Comparison of ENCODE assay signal across 17 cellular contexts in the genomic region with DNA sequence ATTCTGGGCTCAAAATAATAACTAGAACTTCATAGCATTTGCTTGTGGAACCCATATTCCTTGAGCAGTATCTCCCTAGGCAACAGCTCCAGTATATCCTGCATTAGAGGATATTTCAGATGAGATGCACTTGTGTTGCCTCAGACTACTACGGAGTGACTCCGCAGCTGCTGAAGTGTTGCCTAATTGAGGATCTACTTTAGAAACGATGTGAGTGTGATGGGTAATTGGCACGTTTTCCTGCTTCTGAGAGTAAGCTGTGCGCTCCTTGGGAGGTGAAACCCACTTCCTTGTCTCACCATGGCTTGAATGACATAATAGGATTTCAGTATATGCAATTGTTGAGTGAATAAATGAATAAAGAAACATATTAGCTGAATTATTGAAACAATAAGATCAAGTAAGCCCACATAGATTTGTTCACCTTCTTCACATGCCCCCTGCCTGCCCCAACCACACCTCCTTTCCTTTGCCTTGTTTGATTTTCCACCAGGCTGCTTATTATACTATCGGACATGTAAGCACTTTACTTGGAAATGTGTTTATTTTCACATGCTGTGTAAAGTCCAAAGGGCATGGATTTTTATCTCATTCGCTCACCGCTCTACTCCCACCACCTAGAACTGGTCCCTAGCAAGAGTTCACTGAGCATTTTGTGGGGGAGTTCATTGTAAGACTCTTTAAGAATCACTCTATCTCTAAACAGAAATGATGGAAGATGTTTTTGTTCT.
A peak's percentile ranks its signal among the peaks of the same experiment; 100 is the strongest.
DNase-seq lines count a peak whose midpoint lies in the region; ATAC-seq and TF ChIP-seq lines count a peak whose summit lies in the region.
"Had no signal": no experiment of that assay in that cellular context is flagged by ENCODE, and none has a peak within 500 bp of the region (broad histone marks: within the 10 kb centered on the region; RNA-seq: fewer than 3 reads in every experiment).

No MANE protein-coding gene starts in this region.

- no peak overlapping the region for H4K8ac ChIP-seq in mesendoderm (ENCODE audit: low read depth, low read length)

- H3K36me3 Mint-ChIP-seq in GM23338 (ENCODE audit: low read depth): no peaks in the 10 kb centered on the region
- H3K36me3 Mint-ChIP-seq: brain had no signal

- no peak overlapping the region for H2AK5ac ChIP-seq in mesendoderm (ENCODE audit: low read length)

- H2BK5ac ChIP-seq in mesendoderm (ENCODE audit: low read length): no peak overlapping the region

- ATAC-seq in GM23338: no peak
- ATAC-seq: stimulated activated naive CD8-positive, alpha-beta T cell treated with anti-CD3 and anti-CD28 coated beads, Interleukin-15, Interleukin-2, amounts not matched to agents 100 U/mL and 50 U/mL, for 24 hours had no signal

- H3K27me3 ChIP-seq in A673 (replicated peaks; ENCODE audit: insufficient read depth, low read depth, low read length, poor library complexity): no peaks in the 10 kb centered on the region
- H3K27me3 ChIP-seq in right atrium auricular region: no peaks in the 10 kb centered on the region
- no peaks in the 10 kb centered on the region for H3K27me3 ChIP-seq in mesendoderm (ENCODE audit: insufficient read depth, low read length, poor library complexity)
- no peaks in the 10 kb centered on the region for H3K27me3 ChIP-seq in GM23338 (ENCODE audit: insufficient read depth)

- H3K56ac ChIP-seq in mesendoderm (ENCODE audit: low read length): no peak overlapping the region

- no peaks in the 10 kb centered on the region for H3K79me1 ChIP-seq in mesendoderm (ENCODE audit: low read length)

- TF ChIP-seq CTCF in A673 (conservative IDR thresholded peaks at IDR 0.05; ENCODE audit: low read depth, low read length) (no peak), right atrium auricular region (IDR thresholded peaks at IDR 0.05) (no peak), GM23338 (conservative IDR thresholded peaks at IDR 0.05; ENCODE audit: low read depth in 2 of 2) (no peak)

- POLR2A ChIA-PET in A673 (lab: Charles Lee; ENCODE audit: low non-redundant PET): no interaction called here

- no peaks in the 10 kb centered on the region for H3K9me3 Mint-ChIP-seq in GM23338
- H3K9me3 Mint-ChIP-seq: activated CD4-positive, alpha-beta T cell treated with anti-CD3 and anti-CD28 coated beads, Interleukin-2, amount 10 ng/mL, durations not matched to agents 7 days and 5 days had no signal

- BruUV-seq in A673 (replicated peaks; lab: Mats Ljungman, UMichigan): no TSS peak

- H3K27ac ChIP-seq in A673 (ENCODE audit: low read depth, low read length, poor library complexity, severe bottlenecking) (no peak overlapping the region), right atrium auricular region (no peak overlapping the region), mesendoderm (ENCODE audit: low read depth, low read length) (no peak overlapping the region), GM23338 (ENCODE audit: low read depth) (no peak overlapping the region)
- H3K27ac ChIP-seq: KMS-11, psoas muscle had no signal

- no peaks in the 10 kb centered on the region for H3F3A ChIP-seq in GM23338 (replicated peaks; ENCODE audit: low read depth)

- H3K4me3 ChIP-seq in A673 (ENCODE audit: low read depth, low read length, poor library complexity, severe bottlenecking) (no peak overlapping the region), right atrium auricular region (no peak overlapping the region), mesendoderm (ENCODE audit: low read length) (no peak overlapping the region), GM23338 (no peak overlapping the region)
- H3K4me3 ChIP-seq: psoas muscle had no signal

- H3K4me1 ChIP-seq in A673 (ENCODE audit: insufficient read depth, low read length, poor library complexity, severe bottlenecking) (no peaks in the 10 kb centered on the region), right atrium auricular region (no peaks in the 10 kb centered on the region), mesendoderm (ENCODE audit: control insufficient read depth, low read depth, low read length) (no peaks in the 10 kb centered on the region), GM23338 (ENCODE audit: insufficient read depth) (no peaks in the 10 kb centered on the region)

- H3K18ac ChIP-seq in mesendoderm (ENCODE audit: low read length): no peak overlapping the region

- H3K9ac ChIP-seq in mesendoderm (ENCODE audit: low read length): no peak overlapping the region
- H3K9ac ChIP-seq: KMS-11 had no signal

- WGBS in mesendoderm (ENCODE audit: extremely low coverage, insufficient coverage, low lambda C conversion rate): no CpG with 5 or more reads among the region's 8 CpGs

- H3K4ac ChIP-seq in mesendoderm (ENCODE audit: low read depth, low read length): no peak overlapping the region

- no peaks in the 10 kb centered on the region for H3K79me2 ChIP-seq in mesendoderm (ENCODE audit: control insufficient read depth, insufficient read depth, low read length)
- H3K79me2 ChIP-seq in GM23338 (replicated peaks; ENCODE audit: insufficient read depth): no peaks in the 10 kb centered on the region

- H3K36me3 ChIP-seq in A673 (ENCODE audit: insufficient read depth, low read length, poor library complexity, severe bottlenecking) (no peaks in the 10 kb centered on the region), right atrium auricular region (no peaks in the 10 kb centered on the region), mesendoderm (ENCODE audit: control insufficient read depth, insufficient read depth, low read length) (no peaks in the 10 kb centered on the region), GM23338 (ENCODE audit: insufficient read depth) (no peaks in the 10 kb centered on the region)

- H2BK15ac ChIP-seq in mesendoderm (replicated peaks; ENCODE audit: low read depth): no peak overlapping the region

- intact Hi-C loops in A673 (cut with micrococcal nuclease; ENCODE audit: unreplicated experiment): no loop called here

- H3K4me1 Mint-ChIP-seq in GM23338: no peaks in the 10 kb centered on the region; the same call in 2 of the 3 replicates
- H3K4me1 Mint-ChIP-seq: activated CD4-positive, alpha-beta T cell treated with anti-CD3 and anti-CD28 coated beads, Interleukin-2, amount 10 ng/mL, durations not matched to agents 7 days and 5 days; B cell had no signal

- DNase-seq in A673 (ENCODE audit: low spot score): peak; percentile 5
- DNase-seq in HT1080 (ENCODE audit: low read depth): peak; percentile 59
- DNase-seq in NCI-H69 (lab: John Stamatoyannopoulos, UW): peak; percentile 95
- peak; percentile 48 for DNase-seq in glomerular visceral epithelial cell (ENCODE audit: extremely low spot score)
- no peak for DNase-seq in right atrium auricular region (ENCODE audit: low spot score)
- DNase-seq in NCI-H446 (lab: John Stamatoyannopoulos, UW): no peak
- no peak for DNase-seq in mesendoderm
- DNase-seq in GM23338 (ENCODE audit: low spot score): no peak
- DNase-seq: activated CD4-positive, alpha-beta T cell treated with anti-CD3 and anti-CD28 coated beads, Interleukin-2, amount 10 ng/mL, durations not matched to agents 7 days and 5 days; activated effector memory CD4-positive, alpha-beta T cell treated with anti-CD3 and anti-CD28 coated beads, Interleukin-2, amount 50 U/mL, for 16 hours; mesenchymal stem cell; psoas muscle; stimulated activated CD4-positive, alpha-beta T cell treated with anti-CD3 and anti-CD28 coated beads, Interleukin-4, amount 100 ng/mL, for 1 hour; stimulated activated naive CD8-positive, alpha-beta T cell treated with anti-CD3 and anti-CD28 coated beads, Interleukin-15, Interleukin-2, amounts not matched to agents 100 U/mL and 50 U/mL, for 24 hours had no signal

- H3K9me2 ChIP-seq in GM23338 (ENCODE audit: insufficient read depth): no peaks in the 10 kb centered on the region

- H3K4me2 ChIP-seq in mesendoderm (ENCODE audit: low read length) (no peak overlapping the region), GM23338 (no peak overlapping the region)
- H3K4me2 ChIP-seq: KMS-11 had no signal

- H3K9me3 ChIP-seq in A673 (ENCODE audit: low read depth, low read length, poor library complexity, severe bottlenecking) (no peaks in the 10 kb centered on the region), right atrium auricular region (no peaks in the 10 kb centered on the region)
- H3K9me3 ChIP-seq: psoas muscle had no signal

- no peak overlapping the region for H4K5ac ChIP-seq in mesendoderm (ENCODE audit: low read length)

- no peaks in the 10 kb centered on the region for H4K20me1 ChIP-seq in GM23338 (replicated peaks; ENCODE audit: insufficient read depth)

- H3K4me3 Mint-ChIP-seq in GM23338: no peak overlapping the region
- H3K4me3 Mint-ChIP-seq: activated CD4-positive, alpha-beta T cell treated with anti-CD3 and anti-CD28 coated beads, Interleukin-2, amount 10 ng/mL, durations not matched to agents 7 days and 5 days; B cell; brain had no signal

- H3K23ac ChIP-seq in mesendoderm (ENCODE audit: low read length): no peak overlapping the region

- no peak overlapping the region for H2AFZ ChIP-seq in GM23338

- CTCF ChIA-PET in A673 (lab: Charles Lee): no interaction called here

- H3K27ac Mint-ChIP-seq in GM23338: no peak overlapping the region
- H3K27ac Mint-ChIP-seq: activated CD4-positive, alpha-beta T cell treated with anti-CD3 and anti-CD28 coated beads, Interleukin-2, amount 10 ng/mL, durations not matched to agents 7 days and 5 days; B cell had no signal

- H3K27me3 Mint-ChIP-seq in GM23338 (ENCODE audit: insufficient read depth, low read depth, poor library complexity): peaks cover 3% of the 10 kb centered on the region
- H3K27me3 Mint-ChIP-seq: activated CD4-positive, alpha-beta T cell treated with anti-CD3 and anti-CD28 coated beads, Interleukin-2, amount 10 ng/mL, durations not matched to agents 7 days and 5 days had no signal

- no peak overlapping the region for H2BK120ac ChIP-seq in mesendoderm (ENCODE audit: low read depth, low read length)

TF ChIP-seq in GM23338, 12 proteins besides CTCF, POLR2A, EP300 and RAD21 (continues in another document):
- no peak for TF ChIP-seq STAT1 (IDR thresholded peaks at IDR 0.05; ENCODE audit: unreplicated experiment)
- TF ChIP-seq JUNB (IDR thresholded peaks at IDR 0.05; ENCODE audit: unreplicated experiment): no peak
- no peak for TF ChIP-seq NANOG (IDR thresholded peaks at IDR 0.05; ENCODE audit: borderline replicate concordance)
- no peak for TF ChIP-seq EZH2 (IDR thresholded peaks at IDR 0.05; ENCODE audit: low read depth, unreplicated experiment)

Comparison
In these comparisons a context has a peak if more than half of its experiments do, and no peak if none do; other contexts are left out.
1. DNase-seq: peak in A673 (single experiment), HT1080 (single experiment), NCI-H69 (single experiment) and glomerular visceral epithelial cell (single experiment); none in right atrium auricular region (single experiment), NCI-H446 (0 of 2), mesendoderm (single experiment) and GM23338 (single experiment).